In the genomic region with DNA sequence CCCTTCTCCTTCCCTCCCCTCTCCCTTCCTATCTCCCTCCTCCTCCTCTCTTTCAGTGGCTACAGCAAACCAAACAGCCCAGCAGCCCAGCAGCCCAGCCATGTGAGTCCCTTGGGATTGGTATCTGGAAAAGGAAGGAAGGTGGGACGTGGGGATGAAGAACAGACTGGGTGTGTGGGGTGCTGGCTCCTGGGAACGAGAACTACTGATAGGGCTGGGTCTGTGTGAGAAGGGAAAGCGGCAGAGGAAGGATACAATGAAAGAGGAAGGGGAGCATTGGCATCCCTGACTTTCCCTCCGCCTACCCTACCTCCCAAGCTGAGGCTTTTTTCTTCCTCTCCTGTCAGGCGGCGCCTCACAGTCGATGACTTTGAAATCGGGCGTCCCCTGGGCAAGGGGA, we compare ENCODE assay signal across 20 cellular contexts. TPM values are rescaled to one million over a fixed set of nuclear protein-coding genes. Genes with fewer than 3 reads are reported as not detected.
"Had no signal": no experiment of that assay in that cellular context is flagged by ENCODE, and none has a peak within 500 bp of the region (broad histone marks: within the 10 kb centered on the region; RNA-seq: fewer than 3 reads in every experiment).

No MANE protein-coding gene starts in this region.

- H3K27me3 Mint-ChIP-seq: activated CD4-positive, alpha-beta T cell treated with anti-CD3 and anti-CD28 coated beads, Interleukin-2, amount 10 ng/mL, durations not matched to agents 24 days and 14 days; activated naive CD8-positive, alpha-beta T cell treated with anti-CD3 and anti-CD28 coated beads, Interleukin-2, amount 10 ng/mL, durations not matched to agents 7 days and 5 days; central memory CD8-positive, alpha-beta T cell had no signal

- H3K4me1 Mint-ChIP-seq: activated CD4-positive, alpha-beta T cell treated with anti-CD3 and anti-CD28 coated beads, Interleukin-2, amount 10 ng/mL, durations not matched to agents 24 days and 14 days; activated naive CD8-positive, alpha-beta T cell treated with anti-CD3 and anti-CD28 coated beads, Interleukin-2, amount 10 ng/mL, durations not matched to agents 7 days and 5 days; central memory CD8-positive, alpha-beta T cell; naive thymus-derived CD4-positive, alpha-beta T cell had no signal

- H3K27ac Mint-ChIP-seq: activated CD4-positive, alpha-beta T cell treated with anti-CD3 and anti-CD28 coated beads, Interleukin-2, amount 10 ng/mL, durations not matched to agents 24 days and 14 days; activated naive CD8-positive, alpha-beta T cell treated with anti-CD3 and anti-CD28 coated beads, Interleukin-2, amount 10 ng/mL, durations not matched to agents 7 days and 5 days; activated T-helper 1 cell treated with anti-CD3 and anti-CD28 coated beads, Interleukin-12 subunit alpha, Interleukin-12 subunit beta, Interleukin-2, Interleukin-4 antibody, amounts not matched to agents 30 ng/mL and 10 ng/mL and 1 ng/mL, durations not matched to agents 14 hours and 24 hours and 36 hours had no signal

- H3K4me3 ChIP-seq: coronary artery, left lung, mucosa of descending colon, transverse colon had no signal

- H3K9me3 ChIP-seq: left lung, mucosa of descending colon, transverse colon had no signal

- H3K27ac ChIP-seq: brain microvascular endothelial cell, coronary artery, foreskin keratinocyte, left lung, transverse colon had no signal

- H3K4me3 Mint-ChIP-seq: activated CD4-positive, alpha-beta T cell treated with anti-CD3 and anti-CD28 coated beads, Interleukin-2, amount 10 ng/mL, durations not matched to agents 24 days and 14 days; activated naive CD8-positive, alpha-beta T cell treated with anti-CD3 and anti-CD28 coated beads, Interleukin-2, amount 10 ng/mL, durations not matched to agents 7 days and 5 days; activated T-helper 1 cell treated with anti-CD3 and anti-CD28 coated beads, Interleukin-12 subunit alpha, Interleukin-12 subunit beta, Interleukin-2, Interleukin-4 antibody, amounts not matched to agents 30 ng/mL and 10 ng/mL and 1 ng/mL, durations not matched to agents 14 hours and 24 hours and 36 hours; central memory CD8-positive, alpha-beta T cell; stimulated activated naive B cell treated with anti-CD40 and anti-IgM and Interleukin-4, amounts not matched to agents 10 μg/mL and 1 μg/mL and 100 μg/mL, for 72 hours had no signal

- ATAC-seq: foreskin keratinocyte; left lung; mucosa of descending colon; naive thymus-derived CD4-positive, alpha-beta T cell; stimulated activated naive B cell treated with anti-CD40 and anti-IgM and Interleukin-4, amounts not matched to agents 10 μg/mL and 1 μg/mL and 100 μg/mL, for 72 hours had no signal

- H3K4me1 ChIP-seq: foreskin keratinocyte, left lung, transverse colon had no signal

- H3K36me3 ChIP-seq: brain microvascular endothelial cell, left lung, transverse colon had no signal

- DNase-seq: activated CD4-positive, alpha-beta T cell treated with anti-CD3 and anti-CD28 coated beads, Interleukin-2, amount 10 ng/mL, durations not matched to agents 24 days and 14 days; activated CD4-positive, CD25-positive, alpha-beta regulatory T cell; activated naive CD8-positive, alpha-beta T cell treated with anti-CD3 and anti-CD28 coated beads, Interleukin-2, amount 10 ng/mL, durations not matched to agents 7 days and 5 days; brain microvascular endothelial cell; effector CD4-positive, alpha-beta T cell; foreskin keratinocyte; glutamatergic neuron; kidney; left lung; mucosa of descending colon; naive thymus-derived CD4-positive, alpha-beta T cell; posterior cingulate gyrus; retina; stimulated activated CD4-positive, alpha-beta T cell treated with anti-CD3 and anti-CD28 coated beads, Interleukin-2, amount 100 ng/mL, for 48 hours; stimulated activated naive B cell treated with anti-CD40 and anti-IgM and Interleukin-4, amounts not matched to agents 10 μg/mL and 1 μg/mL and 100 μg/mL, for 72 hours; T-helper 2 cell; transverse colon had no signal

- H3K27me3 ChIP-seq: brain microvascular endothelial cell, foreskin keratinocyte, left lung, transverse colon had no signal

- H3K9me3 Mint-ChIP-seq: central memory CD8-positive, alpha-beta T cell; stimulated activated naive B cell treated with anti-CD40 and anti-IgM and Interleukin-4, amounts not matched to agents 10 μg/mL and 1 μg/mL and 100 μg/mL, for 72 hours had no signal

RNA-seq across cellular contexts. Expression of gene AURKC, which starts 0.9 kb away (rescaled TPM):
- total RNA-seq: activated CD4-positive, alpha-beta T cell treated with anti-CD3 and anti-CD28 coated beads, Interleukin-2, amount 10 ng/mL, durations not matched to agents 24 days and 14 days; transverse colon had no signal
- polyA plus RNA-seq: naive thymus-derived CD4-positive, alpha-beta T cell had no signal
